ENCODE assay signal across 3 cellular contexts in the genomic region with DNA sequence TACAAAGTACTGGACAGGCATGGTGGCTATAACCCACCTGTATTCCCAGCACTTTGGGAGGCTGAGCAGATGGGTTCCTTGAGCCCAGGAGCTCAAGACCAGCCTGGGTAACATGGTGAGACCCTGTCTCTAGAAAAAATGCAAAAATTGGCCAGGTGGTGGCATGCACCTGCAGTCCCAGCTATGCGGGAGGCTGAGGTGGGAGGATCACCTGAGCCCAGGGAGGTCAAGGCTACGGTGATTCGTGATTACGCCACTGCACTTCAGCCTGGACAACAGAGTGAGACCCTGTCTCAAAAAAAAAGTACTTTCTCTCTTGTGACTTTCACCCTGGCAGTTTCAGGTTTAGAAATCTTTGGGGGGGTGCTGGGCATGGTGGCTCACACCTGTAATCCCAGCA.
TF ChIP-seq lines count a peak whose summit lies in the region.

No MANE protein-coding gene starts in this region.

TF ChIP-seq in GM12891, 5 proteins besides CTCF, POLR2A, EP300 and RAD21:
- TF ChIP-seq TAF1 (IDR thresholded peaks at IDR 0.05; ENCODE audit: low read depth, low read length) (no peak), POLR2AphosphoS5 (IDR thresholded peaks at IDR 0.05; ENCODE audit: low read depth, low read length) (peak; percentile 73), POU2F2 (IDR thresholded peaks at IDR 0.05; ENCODE audit: low read depth, low read length) (peak; percentile 53)
TF ChIP-seq in GM12891: peak in this region for 2.

TF ChIP-seq in IMR-90, 13 proteins besides CTCF, POLR2A, EP300 and RAD21:
- TF ChIP-seq MAFK (IDR thresholded peaks at IDR 0.05; ENCODE audit: low read depth, low read length), result no peak
- TF ChIP-seq MXI1 (IDR thresholded peaks at IDR 0.05; ENCODE audit: borderline replicate concordance, low read depth, low read length), result no peak
- no peak for TF ChIP-seq SMC3 (IDR thresholded peaks at IDR 0.05; ENCODE audit: low read depth, low read length)
- no peak for TF ChIP-seq FOS (IDR thresholded peaks at IDR 0.05; ENCODE audit: low read depth, low read length)
- no peak for TF ChIP-seq CEBPB (IDR thresholded peaks at IDR 0.05; ENCODE audit: low read depth, low read length)
- no peak for TF ChIP-seq BHLHE40 (IDR thresholded peaks at IDR 0.05; ENCODE audit: low read depth, low read length)
- TF ChIP-seq CHD1 (IDR thresholded peaks at IDR 0.05; ENCODE audit: low read depth, low read length), result no peak
- no peak for TF ChIP-seq RCOR1 (IDR thresholded peaks at IDR 0.05; ENCODE audit: insufficient replicate concordance, low read length)
- TF ChIP-seq NFE2L2 (IDR thresholded peaks at IDR 0.05; ENCODE audit: low read depth, low read length), result no peak
- no peak for TF ChIP-seq RFX5 (IDR thresholded peaks at IDR 0.05; ENCODE audit: low read depth, low read length)
- TF ChIP-seq, protein P1, sequence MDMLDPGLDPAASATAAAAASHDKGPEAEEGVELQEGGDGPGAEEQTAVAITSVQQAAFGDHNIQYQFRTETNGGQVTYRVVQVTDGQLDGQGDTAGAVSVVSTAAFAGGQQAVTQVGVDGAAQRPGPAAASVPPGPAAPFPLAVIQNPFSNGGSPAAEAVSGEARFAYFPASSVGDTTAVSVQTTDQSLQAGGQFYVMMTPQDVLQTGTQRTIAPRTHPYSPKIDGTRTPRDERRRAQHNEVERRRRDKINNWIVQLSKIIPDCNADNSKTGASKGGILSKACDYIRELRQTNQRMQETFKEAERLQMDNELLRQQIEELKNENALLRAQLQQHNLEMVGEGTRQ (IDR thresholded peaks at IDR 0.05; ENCODE audit: low read depth, low read length), result no peak
- TF ChIP-seq MAZ (IDR thresholded peaks at IDR 0.05; ENCODE audit: borderline replicate concordance, low read depth, low read length), result no peak
- no peak for TF ChIP-seq ELK1 (IDR thresholded peaks at IDR 0.05; ENCODE audit: borderline replicate concordance, low read depth, low read length)

TF ChIP-seq in K562, 482 proteins besides CTCF, POLR2A, EP300 and RAD21:
- TF ChIP-seq ZNF121 (CRISPR knock-in tag; conservative IDR thresholded peaks at IDR 0.05), result peak; percentile 37; the same call in 1 of the 2 replicates
- TF ChIP-seq USF1 (CRISPR knock-in tag; IDR thresholded peaks at IDR 0.05), result no peak
TF ChIP-seq in K562: peak in this region for 1.
